Comparison of ENCODE assay signal across 1 cellular context in the genomic region with DNA sequence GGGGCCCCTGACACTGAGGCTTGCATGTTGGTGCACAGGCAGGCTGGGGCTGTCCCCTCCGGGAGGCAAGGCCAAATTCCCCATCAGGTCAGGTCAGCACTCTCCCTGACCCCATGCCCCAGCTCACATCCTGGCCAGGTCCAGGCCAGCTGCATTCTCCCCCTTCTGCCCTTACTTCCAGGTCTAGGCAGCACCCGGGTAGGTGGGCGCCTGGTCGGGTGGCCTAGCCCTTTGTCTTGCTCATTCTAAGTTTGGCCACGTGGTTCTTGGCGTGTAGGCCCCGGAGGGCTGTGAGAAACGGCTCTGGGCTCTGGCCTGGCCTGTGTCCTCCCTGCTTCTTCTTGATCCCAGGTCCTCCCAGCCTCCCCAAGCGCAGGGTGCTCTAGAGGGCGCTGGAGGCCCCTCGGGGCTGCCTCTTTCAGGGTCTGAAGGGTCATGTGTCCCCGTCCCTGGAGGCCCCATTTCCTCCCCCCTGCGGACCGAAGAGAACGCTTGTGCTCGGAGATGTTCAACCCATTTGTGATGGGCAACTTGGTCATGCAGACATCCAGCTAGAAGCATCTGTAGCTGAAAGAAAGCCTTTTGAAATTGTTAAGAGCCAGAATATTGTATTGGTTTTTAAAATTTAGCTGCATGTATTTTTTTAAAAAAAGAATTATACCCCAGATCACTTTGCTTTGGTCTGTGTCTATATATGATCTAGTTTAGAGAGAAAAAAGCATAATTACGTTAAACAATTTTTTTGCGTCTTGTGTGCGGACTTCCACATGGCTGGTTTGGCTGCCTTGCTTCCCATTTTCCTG.
A peak's percentile ranks its signal among the peaks of the same experiment; 100 is the strongest.
TF ChIP-seq lines count a peak whose summit lies in the region.

No MANE protein-coding gene starts in this region.

TF ChIP-seq in HepG2, 621 proteins besides CTCF, POLR2A, EP300 and RAD21 (continued from another document):
- no peak for TF ChIP-seq ZNF446 (CRISPR knock-in tag; IDR thresholded peaks at IDR 0.05)
- no peak for TF ChIP-seq FOSL1 (CRISPR knock-in tag; IDR thresholded peaks at IDR 0.05; ENCODE audit: borderline replicate concordance)
- no peak for TF ChIP-seq PPARG (CRISPR knock-in tag; conservative IDR thresholded peaks at IDR 0.05)
- no peak for TF ChIP-seq PHF8 (CRISPR knock-in tag; IDR thresholded peaks at IDR 0.05)
- no peak for TF ChIP-seq ZNF224 (CRISPR knock-in tag; IDR thresholded peaks at IDR 0.05)
- TF ChIP-seq, protein P1, sequence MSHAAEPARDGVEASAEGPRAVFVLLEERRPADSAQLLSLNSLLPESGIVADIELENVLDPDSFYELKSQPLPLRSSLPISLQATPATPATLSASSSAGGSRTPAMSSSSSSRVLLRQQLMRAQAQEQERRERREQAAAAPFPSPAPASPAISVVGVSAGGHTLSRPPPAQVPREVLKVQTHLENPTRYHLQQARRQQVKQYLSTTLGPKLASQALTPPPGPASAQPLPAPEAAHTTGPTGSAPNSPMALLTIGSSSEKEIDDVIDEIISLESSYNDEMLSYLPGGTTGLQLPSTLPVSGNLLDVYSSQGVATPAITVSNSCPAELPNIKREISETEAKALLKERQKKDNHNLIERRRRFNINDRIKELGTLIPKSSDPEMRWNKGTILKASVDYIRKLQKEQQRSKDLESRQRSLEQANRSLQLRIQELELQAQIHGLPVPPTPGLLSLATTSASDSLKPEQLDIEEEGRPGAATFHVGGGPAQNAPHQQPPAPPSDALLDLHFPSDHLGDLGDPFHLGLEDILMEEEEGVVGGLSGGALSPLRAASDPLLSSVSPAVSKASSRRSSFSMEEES (CRISPR knock-in tag; IDR thresholded peaks at IDR 0.05) = no peak
- TF ChIP-seq KDM4B (CRISPR knock-in tag; IDR thresholded peaks at IDR 0.05) = peak; percentile 60; the same call in 1 of the 2 replicates
- TF ChIP-seq ZNF10 (CRISPR knock-in tag; IDR thresholded peaks at IDR 0.05; ENCODE audit: borderline replicate concordance, low read depth) = no peak
- no peak for TF ChIP-seq CHD4 (IDR thresholded peaks at IDR 0.05; ENCODE audit: borderline replicate concordance, low read length)
- no peak for TF ChIP-seq ZNF44 (CRISPR knock-in tag; IDR thresholded peaks at IDR 0.05)
- TF ChIP-seq U2AF1 (optimal IDR thresholded peaks at IDR 0.05; ENCODE audit: low read depth, low read length) = no peak
- no peak for TF ChIP-seq ZNF12 (CRISPR knock-in tag; IDR thresholded peaks at IDR 0.05)
- no peak for TF ChIP-seq YEATS2 (CRISPR knock-in tag; IDR thresholded peaks at IDR 0.05; ENCODE audit: borderline replicate concordance)
- TF ChIP-seq, protein P2, sequence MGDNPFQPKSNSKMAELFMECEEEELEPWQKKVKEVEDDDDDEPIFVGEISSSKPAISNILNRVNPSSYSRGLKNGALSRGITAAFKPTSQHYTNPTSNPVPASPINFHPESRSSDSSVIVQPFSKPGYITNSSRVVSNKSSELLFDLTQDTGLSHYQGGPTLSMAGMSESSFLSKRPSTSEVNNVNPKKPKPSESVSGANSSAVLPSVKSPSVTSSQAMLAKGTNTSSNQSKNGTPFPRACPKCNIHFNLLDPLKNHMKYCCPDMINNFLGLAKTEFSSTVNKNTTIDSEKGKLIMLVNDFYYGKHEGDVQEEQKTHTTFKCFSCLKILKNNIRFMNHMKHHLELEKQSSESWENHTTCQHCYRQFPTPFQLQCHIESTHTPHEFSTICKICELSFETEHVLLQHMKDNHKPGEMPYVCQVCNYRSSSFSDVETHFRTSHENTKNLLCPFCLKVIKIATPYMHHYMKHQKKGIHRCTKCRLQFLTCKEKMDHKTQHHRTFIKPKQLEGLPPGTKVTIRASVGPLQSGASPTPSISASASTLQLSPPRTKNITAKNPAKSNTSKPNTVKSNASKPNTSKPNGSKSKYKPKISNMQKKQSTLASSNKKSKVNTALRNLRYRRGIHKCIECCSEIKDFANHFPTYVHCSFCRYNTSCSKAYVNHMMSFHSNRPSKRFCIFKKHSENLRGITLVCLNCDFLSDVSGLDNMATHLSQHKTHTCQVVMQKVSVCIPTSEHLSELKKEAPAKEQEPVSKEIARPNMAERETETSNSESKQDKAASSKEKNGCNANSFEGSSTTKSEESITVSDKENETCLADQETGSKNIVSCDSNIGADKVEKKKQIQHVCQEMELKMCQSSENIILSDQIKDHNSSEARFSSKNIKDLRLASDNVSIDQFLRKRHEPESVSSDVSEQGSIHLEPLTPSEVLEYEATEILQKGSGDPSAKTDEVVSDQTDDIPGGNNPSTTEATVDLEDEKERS (CRISPR knock-in tag; IDR thresholded peaks at IDR 0.05) = no peak
- no peak for TF ChIP-seq ZNF644 (CRISPR knock-in tag; IDR thresholded peaks at IDR 0.05; ENCODE audit: low read depth)
- TF ChIP-seq SOX5 (CRISPR knock-in tag; IDR thresholded peaks at IDR 0.05; ENCODE audit: borderline replicate concordance) = no peak
- TF ChIP-seq JARID2 (CRISPR knock-in tag; IDR thresholded peaks at IDR 0.05; ENCODE audit: insufficient replicate concordance) = no peak
- no peak for TF ChIP-seq ZFYVE20 (CRISPR knock-in tag; IDR thresholded peaks at IDR 0.05; ENCODE audit: borderline replicate concordance, low read depth)
- TF ChIP-seq MYNN (CRISPR knock-in tag; IDR thresholded peaks at IDR 0.05; ENCODE audit: low read depth) = no peak
- no peak for TF ChIP-seq REPIN1 (CRISPR knock-in tag; IDR thresholded peaks at IDR 0.05; ENCODE audit: borderline replicate concordance, low read depth)
- TF ChIP-seq, protein P3, sequence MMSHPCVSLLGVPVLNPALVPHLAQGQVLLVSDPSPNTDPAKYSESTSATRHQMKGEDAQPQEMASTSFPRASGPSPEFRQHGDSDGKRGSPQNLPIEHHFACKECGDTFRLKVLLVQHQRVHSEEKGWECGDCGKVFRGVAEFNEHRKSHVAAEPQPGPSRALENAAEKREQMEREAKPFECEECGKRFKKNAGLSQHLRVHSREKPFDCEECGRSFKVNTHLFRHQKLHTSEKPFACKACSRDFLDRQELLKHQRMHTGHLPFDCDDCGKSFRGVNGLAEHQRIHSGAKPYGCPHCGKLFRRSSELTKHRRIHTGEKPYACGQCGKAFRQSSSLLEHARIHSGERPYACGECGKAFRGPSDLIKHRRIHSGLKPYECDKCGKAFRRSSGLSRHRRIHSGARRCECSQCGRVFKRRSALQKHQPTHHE (CRISPR knock-in tag; IDR thresholded peaks at IDR 0.05; ENCODE audit: borderline replicate concordance) = no peak
- no peak for TF ChIP-seq IKZF4 (CRISPR knock-in tag; IDR thresholded peaks at IDR 0.05; ENCODE audit: borderline replicate concordance, low read depth, not compliant biosample characterization)
- TF ChIP-seq NFE2L2 (IDR thresholded peaks at IDR 0.05; ENCODE audit: low read length) = no peak
- TF ChIP-seq, protein P4, sequence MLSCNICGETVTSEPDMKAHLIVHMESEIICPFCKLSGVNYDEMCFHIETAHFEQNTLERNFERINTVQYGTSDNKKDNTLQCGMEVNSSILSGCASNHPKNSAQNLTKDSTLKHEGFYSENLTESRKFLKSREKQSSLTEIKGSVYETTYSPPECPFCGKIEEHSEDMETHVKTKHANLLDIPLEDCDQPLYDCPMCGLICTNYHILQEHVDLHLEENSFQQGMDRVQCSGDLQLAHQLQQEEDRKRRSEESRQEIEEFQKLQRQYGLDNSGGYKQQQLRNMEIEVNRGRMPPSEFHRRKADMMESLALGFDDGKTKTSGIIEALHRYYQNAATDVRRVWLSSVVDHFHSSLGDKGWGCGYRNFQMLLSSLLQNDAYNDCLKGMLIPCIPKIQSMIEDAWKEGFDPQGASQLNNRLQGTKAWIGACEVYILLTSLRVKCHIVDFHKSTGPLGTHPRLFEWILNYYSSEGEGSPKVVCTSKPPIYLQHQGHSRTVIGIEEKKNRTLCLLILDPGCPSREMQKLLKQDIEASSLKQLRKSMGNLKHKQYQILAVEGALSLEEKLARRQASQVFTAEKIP (CRISPR knock-in tag; IDR thresholded peaks at IDR 0.05; ENCODE audit: borderline replicate concordance) = no peak
